ENCODE assay signal across 27 cellular contexts in the genomic region with DNA sequence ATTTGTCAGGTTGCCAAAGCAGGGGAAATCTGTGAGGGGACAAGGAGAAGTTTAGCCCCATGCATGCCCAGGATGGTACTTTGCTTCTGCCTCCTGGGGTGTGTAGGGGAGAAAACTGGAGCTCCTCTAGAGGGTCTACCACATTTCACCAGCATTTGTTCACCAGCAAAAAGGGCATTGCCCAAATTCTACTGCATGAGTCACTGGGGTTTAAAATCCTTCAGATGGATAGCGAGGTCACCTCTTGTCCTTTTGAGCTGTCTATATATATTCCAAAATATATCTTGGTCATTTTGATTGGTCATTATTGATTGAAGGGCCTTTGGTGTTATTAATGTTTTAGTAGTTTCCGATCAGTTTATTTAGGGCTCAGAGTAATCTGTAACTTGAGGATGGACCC. TPM values are rescaled to one million over a fixed set of nuclear protein-coding genes. Genes with fewer than 3 reads are reported as not detected.
DNase-seq lines count a peak whose midpoint lies in the region; ATAC-seq and TF ChIP-seq lines count a peak whose summit lies in the region.
"Had no signal": no experiment of that assay in that cellular context is flagged by ENCODE, and none has a peak within 500 bp of the region (broad histone marks: within the 10 kb centered on the region; RNA-seq: fewer than 3 reads in every experiment).

No MANE protein-coding gene starts in this region.

- H4K20me1 ChIP-seq in MM.1S (ENCODE audit: insufficient read depth, low read length): no peaks in the 10 kb centered on the region

- H3F3A ChIP-seq in MM.1S (ENCODE audit: insufficient read depth, low read length): no peaks in the 10 kb centered on the region

- no peaks in the 10 kb centered on the region for H3K36me3 ChIP-seq in right atrium auricular region
- no peaks in the 10 kb centered on the region for H3K36me3 ChIP-seq in heart left ventricle
- H3K36me3 ChIP-seq in SJSA1: no peaks in the 10 kb centered on the region
- H3K36me3 ChIP-seq in MM.1S (replicated peaks; ENCODE audit: insufficient read depth, low read length): no peaks in the 10 kb centered on the region
- H3K36me3 ChIP-seq: breast epithelium, HAP-1 had no signal

- ATAC-seq in heart left ventricle (no peak), foreskin keratinocyte (peak; percentile 17), GM21381 (IDR thresholded peaks at IDR 0.05; ENCODE audit: unreplicated experiment) (no peak)
- ATAC-seq: left colon, psoas muscle, WTC11 had no signal

- DNase-seq in right atrium auricular region (ENCODE audit: low spot score) (peak; percentile 30), heart left ventricle (no peak), SJSA1 (ENCODE audit: low read depth in 1 of 2, low spot score in 2 of 2) (no peak), foreskin keratinocyte (no peak), NCI-H345 (lab: John Stamatoyannopoulos, UW) (no peak), MM.1S (no peak)
- DNase-seq: activated CD4-positive, alpha-beta T cell treated with anti-CD3 and anti-CD28 coated beads, Interleukin-2, amount 50 U/mL, for 1 hour; activated CD8-positive, alpha-beta memory T cell treated with anti-CD3 and anti-CD28 coated beads, Interleukin-2, amount 50 U/mL, for 4 hours; activated naive CD4-positive, alpha-beta T cell treated with anti-CD3 and anti-CD28 coated beads, Interleukin-2, amount 10 ng/mL, durations not matched to agents 7 days and 5 days; DMS53; effector CD4-positive, alpha-beta T cell; foreskin melanocyte; GDM1; KG1; left colon; mesendoderm; MV-4-11; NCI-H1436 treated with DMSO at 0.1 percent for 48 hours; NCI-H2107; NCI-H446 treated with DMSO at 0.1 percent for 48 hours; psoas muscle had no signal

- TF ChIP-seq CTCF in right atrium auricular region (IDR thresholded peaks at IDR 0.05) (no peak), heart left ventricle (IDR thresholded peaks at IDR 0.05) (no peak), foreskin keratinocyte (conservative IDR thresholded peaks at IDR 0.05) (no peak), MM.1S (IDR thresholded peaks at IDR 0.05; ENCODE audit: low read length) (no peak)

- H3K4me1 ChIP-seq in right atrium auricular region (peaks cover 0 to 26% of the 10 kb centered on the region in 2 donors), heart left ventricle (peaks cover 0 to 58% (median 12%) of the 10 kb centered on the region in 12 donors), SJSA1 (replicated peaks) (peaks cover 25% of the 10 kb centered on the region), foreskin keratinocyte (peaks cover 14% of the 10 kb centered on the region), MM.1S (ENCODE audit: low read length) (no peaks in the 10 kb centered on the region)
- H3K4me1 ChIP-seq: breast epithelium, HAP-1 had no signal

- peaks cover 0 to 7% of the 10 kb centered on the region in 2 donors for H3K9me3 ChIP-seq in right atrium auricular region
- H3K9me3 ChIP-seq in heart left ventricle: peaks cover 0 to 27% (median 6%) of the 10 kb centered on the region in 12 donors
- no peaks in the 10 kb centered on the region; the same call in 1 of the 2 replicates for H3K9me3 ChIP-seq in SJSA1 (replicated peaks)
- H3K9me3 ChIP-seq in MM.1S (replicated peaks; ENCODE audit: insufficient read depth, low read length): no peaks in the 10 kb centered on the region

- WGBS in heart left ventricle, 4 donors: 83 to 91% (median 90%) methylated on average over 2 of the region's 2 CpGs

- no peak for TF ChIP-seq POLR2A in heart left ventricle (IDR thresholded peaks at IDR 0.05)

- no peaks in the 10 kb centered on the region for H3K27me3 ChIP-seq in right atrium auricular region
- H3K27me3 ChIP-seq in heart left ventricle: no peaks in the 10 kb centered on the region
- H3K27me3 ChIP-seq in SJSA1 (replicated peaks): no peaks in the 10 kb centered on the region
- no peaks in the 10 kb centered on the region for H3K27me3 ChIP-seq in foreskin keratinocyte
- H3K27me3 ChIP-seq in MM.1S (replicated peaks; ENCODE audit: insufficient read depth, low read length): no peaks in the 10 kb centered on the region
- H3K27me3 ChIP-seq: breast epithelium, hepatocyte had no signal

- intact Hi-C loops in heart left ventricle (cut with DNase I): no loop called here

- no peak overlapping the region for H3K9ac ChIP-seq in MM.1S (ENCODE audit: low read length)

- H2AFZ ChIP-seq in MM.1S (ENCODE audit: low read length): no peak overlapping the region
- H2AFZ ChIP-seq: hepatocyte had no signal

- no peaks in the 10 kb centered on the region for H3K9me2 ChIP-seq in MM.1S (replicated peaks; ENCODE audit: insufficient read depth, low read length)

- H3K4me3 ChIP-seq in right atrium auricular region: no peak overlapping the region
- H3K4me3 ChIP-seq in heart left ventricle: no peak overlapping the region
- H3K4me3 ChIP-seq in SJSA1: no peak overlapping the region
- no peak overlapping the region for H3K4me3 ChIP-seq in MM.1S (ENCODE audit: low read length)
- H3K4me3 ChIP-seq: breast epithelium, HAP-1, hepatocyte, psoas muscle had no signal

- H3K27ac ChIP-seq in right atrium auricular region: peak overlapping the region in 1 of 2 donors; percentile 32
- peak overlapping the region in 5 of 12 donors; percentile 35 to 74 (median 67) for H3K27ac ChIP-seq in heart left ventricle
- 0 out of 2 replicates have a peak overlapping the region, but pooled peaks have one; percentile 47 for H3K27ac ChIP-seq in SJSA1
- H3K27ac ChIP-seq in foreskin keratinocyte: peak overlapping the region; percentile 41
- H3K27ac ChIP-seq in MM.1S (ENCODE audit: low read length): no peak overlapping the region
- H3K27ac ChIP-seq: breast epithelium, hepatocyte, psoas muscle had no signal

- no peak overlapping the region for H3K4me2 ChIP-seq in MM.1S (ENCODE audit: low read depth, low read length)
- H3K4me2 ChIP-seq: hepatocyte had no signal

- no peaks in the 10 kb centered on the region for H3K79me2 ChIP-seq in MM.1S (ENCODE audit: low read length)
- H3K79me2 ChIP-seq: hepatocyte had no signal

RNA-seq across cellular contexts. Expression of gene FHOD3, which starts 18.7 kb away (rescaled TPM):
- total RNA-seq in right atrium auricular region: 100 to 1,000 TPM in 1 of 2 donors, 10 to 100 TPM in 1; 66.0 to 114 TPM
- 100 to 1,000 TPM; 118 to 532 (median 285) TPM for total RNA-seq in heart left ventricle
- polyA plus RNA-seq in heart left ventricle: 100 to 1,000 TPM; 109 to 204 TPM
- 0.53 TPM in 1 of 2 replicates, not detected in the other for total RNA-seq in SJSA1 (2014; rRNA removed; shearing (Covaris generic))
- total RNA-seq in foreskin keratinocyte: 12.7 and 13.9 TPM in 2 replicates
- 7.8 and 8.7 TPM in 2 replicates for polyA plus RNA-seq in foreskin keratinocyte
- total RNA-seq: activated T-helper 1 cell treated with anti-CD3 and anti-CD28 coated beads, Interleukin-12 subunit alpha, Interleukin-12 subunit beta, Interleukin-2, Interleukin-4 antibody, amounts not matched to agents 30 ng/mL and 10 ng/mL and 1 ng/mL, durations not matched to agents 14 hours and 24 hours and 36 hours had no signal
